ENCODE assay signal across 26 cellular contexts in genomic region chr1:23914921-23915320, GRCh38. TPM values are rescaled to one million over a fixed set of nuclear protein-coding genes. Genes with fewer than 3 reads are reported as not detected.
"Had no signal": no experiment of that assay in that cellular context is flagged by ENCODE, and none has a peak within 500 bp of the region (broad histone marks: within the 10 kb centered on the region; RNA-seq: fewer than 3 reads in every experiment).

No MANE protein-coding gene starts in this region.

- H3K36me3 Mint-ChIP-seq: activated naive CD4-positive, alpha-beta T cell treated with anti-CD3 and anti-CD28 coated beads, Interleukin-2, amount 50 U/mL, for 72 hours; naive thymus-derived CD4-positive, alpha-beta T cell; type B pancreatic cell had no signal

- H3K36me3 ChIP-seq: cardiac muscle cell, esophagus muscularis mucosa, ovary, stomach had no signal

- H3K4me3 Mint-ChIP-seq: activated CD4-positive, alpha-beta T cell treated with anti-CD3 and anti-CD28 coated beads, Interleukin-2, amount 10 ng/mL, durations not matched to agents 7 days and 5 days; activated T-cell treated with anti-CD3 and anti-CD28 coated beads, Interleukin-2, amount 50 U/mL, for 72 hours; dendritic cell treated with granulocyte-macrophage colony-stimulating factor and Interleukin-4, amounts not matched to agents 40 ng/mL and 50 ng/mL, for 4 days; naive thymus-derived CD4-positive, alpha-beta T cell; type B pancreatic cell had no signal

- H3K9me3 Mint-ChIP-seq: activated CD4-positive, alpha-beta T cell treated with anti-CD3 and anti-CD28 coated beads, Interleukin-2, amount 10 ng/mL, durations not matched to agents 7 days and 5 days; activated naive CD4-positive, alpha-beta T cell treated with anti-CD3 and anti-CD28 coated beads, Interleukin-2, amount 50 U/mL, for 72 hours; activated T-cell treated with anti-CD3 and anti-CD28 coated beads, Interleukin-2, amount 50 U/mL, for 72 hours; dendritic cell treated with granulocyte-macrophage colony-stimulating factor and Interleukin-4, amounts not matched to agents 40 ng/mL and 50 ng/mL, for 4 days; naive thymus-derived CD4-positive, alpha-beta T cell; type B pancreatic cell had no signal

- H3K27ac Mint-ChIP-seq: activated CD4-positive, alpha-beta T cell treated with anti-CD3 and anti-CD28 coated beads, Interleukin-2, amount 10 ng/mL, durations not matched to agents 7 days and 5 days; activated naive CD4-positive, alpha-beta T cell treated with anti-CD3 and anti-CD28 coated beads, Interleukin-2, amount 50 U/mL, for 72 hours; activated T-cell treated with anti-CD3 and anti-CD28 coated beads, Interleukin-2, amount 50 U/mL, for 72 hours; type B pancreatic cell had no signal

- H3K4me3 ChIP-seq: cardiac muscle cell, esophagus muscularis mucosa, mucosa of descending colon, ovary, psoas muscle, skin epidermis, stomach had no signal

- H3K27me3 Mint-ChIP-seq: activated CD4-positive, alpha-beta T cell treated with anti-CD3 and anti-CD28 coated beads, Interleukin-2, amount 10 ng/mL, durations not matched to agents 7 days and 5 days; dendritic cell treated with granulocyte-macrophage colony-stimulating factor and Interleukin-4, amounts not matched to agents 40 ng/mL and 50 ng/mL, for 4 days had no signal

- H3K9me3 ChIP-seq: esophagus muscularis mucosa, mucosa of descending colon, ovary, psoas muscle, stomach had no signal

- DNase-seq: activated CD4-positive, alpha-beta T cell treated with anti-CD3 and anti-CD28 coated beads, Interleukin-2, amount 10 ng/mL, durations not matched to agents 7 days and 5 days; activated CD8-positive, alpha-beta memory T cell treated with anti-CD3 and anti-CD28 coated beads for 24 hours; activated CD8-positive, alpha-beta memory T cell treated with anti-CD3 and anti-CD28 coated beads, Interleukin-2, amount 50 U/mL, for 48 hours; activated effector memory CD4-positive, alpha-beta T cell treated with anti-CD3 and anti-CD28 coated beads, Interleukin-2, amount 50 U/mL, for 16 hours; activated T-cell treated with anti-CD3 and anti-CD28 coated beads, Interleukin-2, amount 50 U/mL, for 72 hours; amniotic stem cell; effector memory CD4-positive, alpha-beta T cell; mesenchymal stem cell; mucosa of descending colon; naive thymus-derived CD4-positive, alpha-beta T cell; ovary; psoas muscle; right cardiac atrium; stimulated activated CD4-positive, alpha-beta T cell treated with anti-CD3 and anti-CD28 coated beads, Interleukin-15, amount 100 ng/mL, for 24 hours; stimulated activated CD4-positive, alpha-beta T cell treated with anti-CD3 and anti-CD28 coated beads, Interleukin-2, amount 100 ng/mL, for 48 hours; stomach; T-helper 9 cell had no signal

- H3K4me1 ChIP-seq: psoas muscle had no signal

- ATAC-seq: activated CD4-positive, CD25-positive, alpha-beta regulatory T cell treated with anti-CD3 and anti-CD28 coated beads, Interleukin-2, amount 50 U/mL, for 24 hours; activated naive CD4-positive, alpha-beta T cell treated with anti-CD3 and anti-CD28 coated beads, Interleukin-2, amount 50 U/mL, for 72 hours; activated T-cell treated with anti-CD3 and anti-CD28 coated beads, Interleukin-2, amount 50 U/mL, for 72 hours; mucosa of descending colon; naive thymus-derived CD4-positive, alpha-beta T cell; psoas muscle; right cardiac atrium had no signal

- H3K27me3 ChIP-seq: cardiac muscle cell, ovary, stomach had no signal

- H3K27ac ChIP-seq: cardiac muscle cell, esophagus muscularis mucosa, ovary, psoas muscle, stomach had no signal

RNA-seq across cellular contexts. Expression of gene CNR2, which starts 1.8 kb away (rescaled TPM):
- total RNA-seq: cardiac muscle cell, chondrocyte, endothelial cell of umbilical vein, right cardiac atrium had no signal
- polyA plus RNA-seq: cardiac muscle cell, endothelial cell of umbilical vein, right cardiac atrium had no signal
